10 cellular contexts compared by ENCODE assay signal in the genomic region with DNA sequence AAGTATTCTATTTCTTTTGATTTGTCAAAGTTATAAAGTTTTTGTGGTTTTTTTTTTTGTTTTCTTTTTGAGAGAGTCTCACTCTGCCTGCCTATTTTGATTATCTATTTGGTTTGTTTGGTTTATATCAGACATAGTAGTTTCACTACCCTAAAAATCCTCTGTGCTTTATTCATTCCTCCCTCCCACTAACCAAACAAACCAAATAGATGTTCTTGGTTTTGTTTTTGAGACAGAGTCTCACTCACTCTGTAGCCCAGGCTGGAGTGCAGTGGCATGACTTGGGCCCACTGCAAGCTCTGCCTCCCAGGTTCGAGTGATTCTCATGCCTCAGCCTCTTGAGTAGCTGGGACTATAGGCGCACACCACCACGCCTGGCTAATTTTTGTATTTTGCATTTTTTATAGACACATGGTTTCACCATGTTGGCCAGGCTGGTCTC.
DNase-seq lines count a peak whose midpoint lies in the region; ATAC-seq, FAIRE-seq and TF ChIP-seq lines count a peak whose summit lies in the region.
"Had no signal": no experiment of that assay in that cellular context is flagged by ENCODE, and none has a peak within 500 bp of the region (broad histone marks: within the 10 kb centered on the region; RNA-seq: fewer than 3 reads in every experiment).

No MANE protein-coding gene starts in this region.

- no peak for DNase-seq in GM18507 (ENCODE audit: extremely low spot score, insufficient read length, low read depth)
- no peak for DNase-seq in K562 (ENCODE audit: extremely low read depth in 1 of 4, low spot score in 3 of 4)
- no peak for DNase-seq in DMS53 treated with DMSO at 0.1 percent for 48 hours (lab: John Stamatoyannopoulos, UW; ENCODE audit: unreplicated experiment)
- no peak for DNase-seq in NCI-H748 (lab: John Stamatoyannopoulos, UW; ENCODE audit: unreplicated experiment)
- DNase-seq in substantia nigra (lab: John Stamatoyannopoulos, UW), result no peak
- DNase-seq: amniotic stem cell, NCI-H1930 had no signal

- H3K79me2 ChIP-seq in K562 (ENCODE audit: control insufficient read depth, insufficient read depth, low read length), result no peaks in the 10 kb centered on the region

- H2AFZ ChIP-seq in K562 (ENCODE audit: low read depth, low read length), result peak overlapping the region; percentile 14; the same call in 1 of the 2 replicates

- no peak overlapping the region for H3K4me2 ChIP-seq in K562 (ENCODE audit: insufficient read depth, low read length)

- FAIRE-seq in GM18507 (lab: Jason Lieb, UNC), result peak; percentile 88
- FAIRE-seq in K562 (lab: Jason Lieb, UNC), result no peak
- FAIRE-seq: H54 had no signal

- 0 out of 2 replicates have a peak, but pooled peaks cover 2% of the 10 kb centered on the region for H3K9me3 ChIP-seq in K562 (replicated peaks; ENCODE audit: control insufficient read depth, insufficient read depth, low read depth, low read length)

- POLR2A ChIA-PET in K562 (lab: Yijun Ruan, JAX), result no interaction called here

- no peak for TF ChIP-seq POLR2A in K562 (conservative IDR thresholded peaks at IDR 0.05)

- H3K9ac ChIP-seq in K562 (ENCODE audit: insufficient read depth in 1 of 2, low read depth in 2 of 2, low read length in 2 of 2), result no peak overlapping the region

- no peak for TF ChIP-seq RAD21 in K562 (CRISPR knock-in tag; conservative IDR thresholded peaks at IDR 0.05 in 1 of 2, IDR thresholded peaks at IDR 0.05 in 1 of 2)

- no peaks in the 10 kb centered on the region for H4K20me1 ChIP-seq in K562 (replicated peaks; ENCODE audit: control insufficient read depth, insufficient read depth, low read length)

- H3K4me1 ChIP-seq in K562 (replicated peaks in 1 of 2; ENCODE audit: control insufficient read depth in 2 of 2, insufficient read depth in 2 of 2, low read length in 2 of 2), result peaks cover 0 to 6% of the 10 kb centered on the region in 2 experiments; a peak in 2 of 5 replicates

- BruUV-seq in K562 (replicated peaks; lab: Mats Ljungman, UMichigan), result no TSS peak

- H3K4me3 ChIP-seq in K562, result no peak overlapping the region

- intact Hi-C loops in K562 (cut with micrococcal nuclease), result no loop called here

- H3K9me1 ChIP-seq in K562 (ENCODE audit: control insufficient read depth, insufficient read depth, low read length), result no peaks in the 10 kb centered on the region

- H3K36me3 ChIP-seq in K562 (ENCODE audit: control insufficient read depth, insufficient read depth, low read length), result no peaks in the 10 kb centered on the region

- no peak for TF ChIP-seq CTCF in K562 (IDR thresholded peaks at IDR 0.05 in 2 of 3, conservative IDR thresholded peaks at IDR 0.05 in 1 of 3; ENCODE audit: insufficient read depth in 2 of 3, low read depth in 1 of 3, low read length in 3 of 3)

- no peaks in the 10 kb centered on the region for H3K27me3 ChIP-seq in K562 (ENCODE audit: control insufficient read depth in 2 of 2, insufficient read depth in 2 of 2, low read length in 2 of 2)

- TF ChIP-seq EP300 in K562 (IDR thresholded peaks at IDR 0.05; ENCODE audit: low read length), result no peak

- in situ Hi-C loops in K562 (cut with MboI), result no loop called here

- CTCF ChIA-PET in K562 (lab: Yijun Ruan, JAX; ENCODE audit: low intra/inter-chr PET ratio), result no interaction called here

- peak; percentile 81 for ATAC-seq in GM21447 (IDR thresholded peaks at IDR 0.05; ENCODE audit: unreplicated experiment)
- peak; percentile 65 for ATAC-seq in HG03139 (IDR thresholded peaks at IDR 0.05; ENCODE audit: unreplicated experiment)
- no peak for ATAC-seq in K562

- 76% methylated on average over 3 of the region's 3 CpGs for WGBS in K562 (ENCODE audit: insufficient coverage, low coverage, missing lambda C conversion rate)

- no peak overlapping the region for H3K27ac ChIP-seq in K562 (ENCODE audit: extremely low read depth, low read depth, low read length)
- H3K27ac ChIP-seq in substantia nigra (ENCODE audit: low read depth, low read length, poor library complexity, severe bottlenecking), result no peak overlapping the region

TF ChIP-seq in K562, 482 proteins besides CTCF, POLR2A, EP300 and RAD21:
- TF ChIP-seq, protein P1, sequence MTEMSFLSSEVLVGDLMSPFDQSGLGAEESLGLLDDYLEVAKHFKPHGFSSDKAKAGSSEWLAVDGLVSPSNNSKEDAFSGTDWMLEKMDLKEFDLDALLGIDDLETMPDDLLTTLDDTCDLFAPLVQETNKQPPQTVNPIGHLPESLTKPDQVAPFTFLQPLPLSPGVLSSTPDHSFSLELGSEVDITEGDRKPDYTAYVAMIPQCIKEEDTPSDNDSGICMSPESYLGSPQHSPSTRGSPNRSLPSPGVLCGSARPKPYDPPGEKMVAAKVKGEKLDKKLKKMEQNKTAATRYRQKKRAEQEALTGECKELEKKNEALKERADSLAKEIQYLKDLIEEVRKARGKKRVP (CRISPR knock-in tag; IDR thresholded peaks at IDR 0.05), result no peak
- no peak for TF ChIP-seq SNIP1 (IDR thresholded peaks at IDR 0.05; ENCODE audit: low read depth)
- TF ChIP-seq NR2F6 (CRISPR knock-in tag; IDR thresholded peaks at IDR 0.05), result no peak
